ENCODE assay signal across 5 cellular contexts in genomic region chr1:120654113-120654512, GRCh38.
DNase-seq lines count a peak whose midpoint lies in the region; ATAC-seq and TF ChIP-seq lines count a peak whose summit lies in the region.
"Not testable (repeated sequence)": the region's sequence is repeated elsewhere in the genome, so short reads cannot be mapped to it uniquely, and the experiment has no call there.

No MANE protein-coding gene starts in this region.

- ATAC-seq in PC-3 = peak; percentile 44
- peak; percentile 64 for ATAC-seq in SK-N-SH treated with all-trans-retinoic acid at 6 μM for 48 hours
- ATAC-seq in foreskin keratinocyte = peak; percentile 70
- ATAC-seq in left ventricle myocardium superior = peak; percentile 22
- peak; percentile 31 to 65 (median 50) for ATAC-seq in psoas muscle

- CTCF ChIA-PET in PC-3 (lab: Charles Lee) = not testable (repeated sequence)

- H2AFZ ChIP-seq in PC-3 (ENCODE audit: low read length) = not testable (repeated sequence)

- H3K4me3 ChIP-seq in PC-3 (ENCODE audit: low read length); psoas muscle: not testable (repeated sequence)

- TF ChIP-seq CTCF in PC-3 (conservative IDR thresholded peaks at IDR 0.05; ENCODE audit: low read depth, low read length); foreskin keratinocyte (conservative IDR thresholded peaks at IDR 0.05); psoas muscle (IDR thresholded peaks at IDR 0.05): not testable (repeated sequence)

- intact Hi-C loops in PC-3 (cut with micrococcal nuclease); left ventricle myocardium superior (cut with micrococcal nuclease); psoas muscle (cut with DNase I): not testable (repeated sequence)

- H3K4me2 ChIP-seq in PC-3 (ENCODE audit: low read length) = not testable (repeated sequence)

- not testable (repeated sequence) for DNase-seq in PC-3, foreskin keratinocyte, left ventricle myocardium superior, psoas muscle

- WGBS in psoas muscle, 3 donors = 0 to 19% methylated on average over 1 of the region's 6 CpGs; no CpG with 5 or more reads in 1 of the 3 donors

- not testable (repeated sequence) for H3K79me2 ChIP-seq in PC-3 (ENCODE audit: low read length)

- BruUV-seq in PC-3 (replicated peaks; lab: Mats Ljungman, UMichigan) = not testable (repeated sequence)

- H3K36me3 ChIP-seq in PC-3 (ENCODE audit: low read depth, low read length); psoas muscle (ENCODE audit: insufficient read depth in 1 of 2, low read depth in 1 of 2): not testable (repeated sequence)

- POLR2A ChIA-PET in PC-3 (lab: Charles Lee; ENCODE audit: unreplicated experiment) = not testable (repeated sequence)

- H3K9ac ChIP-seq in PC-3 (ENCODE audit: low read length) = not testable (repeated sequence)

- not testable (repeated sequence) for H3K9me3 ChIP-seq in PC-3 (ENCODE audit: low read length); psoas muscle

- not testable (repeated sequence) for H3K27ac ChIP-seq in PC-3 (ENCODE audit: low read length); foreskin keratinocyte; psoas muscle

- not testable (repeated sequence) for H3K27me3 ChIP-seq in PC-3 (ENCODE audit: low read length); foreskin keratinocyte; psoas muscle (ENCODE audit: insufficient read depth in 3 of 3, low read length in 2 of 3)

- H3K4me1 ChIP-seq in PC-3 (ENCODE audit: insufficient read depth, low read length); foreskin keratinocyte; psoas muscle: not testable (repeated sequence)

- not testable (repeated sequence) for H3F3A ChIP-seq in PC-3 (ENCODE audit: low read length, unreplicated experiment)

- H3K9me2 ChIP-seq in PC-3 (replicated peaks; ENCODE audit: low read length) = not testable (repeated sequence)

- not testable (repeated sequence) for H4K20me1 ChIP-seq in PC-3 (ENCODE audit: low read length)
